Comparison of ENCODE assay signal across 29 cellular contexts in the genomic region with DNA sequence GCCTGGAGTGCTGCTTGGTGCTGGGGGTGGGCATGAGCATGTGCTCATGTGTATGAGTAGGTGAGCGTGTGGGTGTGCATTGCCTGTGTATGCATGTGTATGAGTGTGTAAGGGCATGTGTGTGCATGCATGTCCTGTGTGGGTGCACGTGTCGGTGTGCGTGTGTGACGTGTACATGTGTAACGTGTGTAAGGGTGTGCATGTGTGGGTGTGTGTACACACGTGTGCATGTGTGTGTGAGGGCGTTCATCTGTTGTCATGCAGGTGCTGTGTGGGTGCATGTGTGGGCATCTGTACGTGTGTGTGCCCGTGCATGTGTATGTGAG. TPM values are rescaled to one million over a fixed set of nuclear protein-coding genes. Genes with fewer than 3 reads are reported as not detected.
A peak's percentile ranks its signal among the peaks of the same experiment; 100 is the strongest.
DNase-seq lines count a peak whose midpoint lies in the region; ATAC-seq, FAIRE-seq and TF ChIP-seq lines count a peak whose summit lies in the region.
"Had no signal": no experiment of that assay in that cellular context is flagged by ENCODE, and none has a peak within 500 bp of the region (broad histone marks: within the 10 kb centered on the region; RNA-seq: fewer than 3 reads in every experiment).

No MANE protein-coding gene starts in this region.

- H3K9me3 ChIP-seq in IMR-90 (ENCODE audit: control insufficient read depth, insufficient read depth, low read length) (no peaks in the 10 kb centered on the region), upper lobe of right lung (no peaks in the 10 kb centered on the region)
- H3K9me3 ChIP-seq: body of pancreas, lower lobe of right lung, transverse colon had no signal

- H2BK120ac ChIP-seq in IMR-90 (ENCODE audit: low read depth, low read length): no peak overlapping the region; the same call in 1 of the 2 replicates

- no peak for TF ChIP-seq POLR2A in IMR-90 (IDR thresholded peaks at IDR 0.05; ENCODE audit: low read depth, low read length)

- DNase-seq in IMR-90 (no peak), bronchial epithelial cell (ENCODE audit: low read depth) (no peak), upper lobe of right lung (no peak), NCI-H2029 treated with DMSO at 0.1 percent for 48 hours (lab: John Stamatoyannopoulos, UW) (no peak), UCSD-AML1 (lab: John Stamatoyannopoulos, UW; ENCODE audit: unreplicated experiment) (no peak)
- DNase-seq: activated CD4-positive, alpha-beta memory T cell treated with anti-CD3 and anti-CD28 coated beads, Interleukin-2, amount 10 ng/mL, durations not matched to agents 7 days and 5 days; activated CD4-positive, alpha-beta T cell treated with anti-CD3 and anti-CD28 coated beads for 1 hour; activated CD8-positive, alpha-beta memory T cell treated with anti-CD3 and anti-CD28 coated beads, Interleukin-2, amount 50 U/mL, for 4 hours; activated naive CD4-positive, alpha-beta T cell; body of pancreas; cerebellar nuclear complex; DMS79 treated with DMSO at 0.1 percent for 48 hours; GDM1; hippocampal formation; lower lobe of right lung; NCI-H1092 treated with DMSO at 0.1 percent for 48 hours; NCI-H187; NCI-H510A treated with DMSO at 0.1 percent for 48 hours; NK-92 treated with Interleukin-12 subunit alpha and Interleukin-12 subunit beta, amount 100 ng/mL, for 24 hours; PC-9; SHP77; stimulated activated CD8-positive, alpha-beta memory T cell treated with anti-CD3 and anti-CD28 coated beads, Interleukin-4, amount 100 ng/mL, for 48 hours; T-helper 17 cell; transverse colon had no signal

- peaks cover 23% of the 10 kb centered on the region for H3K9me1 ChIP-seq in IMR-90 (ENCODE audit: insufficient read depth, low read length)

- H3K4me3 ChIP-seq in IMR-90 (ENCODE audit: insufficient read depth, low read depth, low read length) (no peak overlapping the region), bronchial epithelial cell (ENCODE audit: low read depth, low read length) (no peak overlapping the region), upper lobe of right lung (no peak overlapping the region)
- H3K4me3 ChIP-seq: body of pancreas, lower lobe of right lung, PC-9, transverse colon had no signal

- TF ChIP-seq RAD21 in IMR-90 (IDR thresholded peaks at IDR 0.05; ENCODE audit: low read length): no peak

- H3K27ac ChIP-seq in IMR-90 (ENCODE audit: insufficient read depth, low read length) (peak overlapping the region; percentile 26; the same call in 1 of the 2 replicates), upper lobe of right lung (no peak overlapping the region)
- H3K27ac ChIP-seq: body of pancreas, lower lobe of right lung, parathyroid adenoma, PC-9, transverse colon had no signal

- peak overlapping the region; percentile 6; the same call in 1 of the 2 replicates for H4K91ac ChIP-seq in IMR-90 (ENCODE audit: insufficient read depth, low read depth, low read length)

- no peak overlapping the region for H3K4me2 ChIP-seq in IMR-90 (ENCODE audit: low read depth, low read length)
- H3K4me2 ChIP-seq: PC-9 had no signal

- H3K36me3 Mint-ChIP-seq in nephron (ENCODE audit: low read depth): peaks cover 10% of the 10 kb centered on the region

- POLR2A ChIA-PET in IMR-90 (lab: Charles Lee; ENCODE audit: unreplicated experiment): no interaction called here

- ATAC-seq in IMR-90 (ENCODE audit: low read depth) (no peak), upper lobe of right lung (peak; percentile 5), GM19455 (IDR thresholded peaks at IDR 0.05; ENCODE audit: unreplicated experiment) (no peak)
- ATAC-seq: body of pancreas, lower lobe of right lung, T-helper 17 cell had no signal

- no peak overlapping the region for H2BK15ac ChIP-seq in IMR-90 (ENCODE audit: low read depth, low read length)

- H3K27ac Mint-ChIP-seq in nephron: peak overlapping the region in 2 of 3 experiments; percentile 7 to 55
- H3K27ac Mint-ChIP-seq: activated CD4-positive, alpha-beta memory T cell treated with anti-CD3 and anti-CD28 coated beads, Interleukin-2, amount 10 ng/mL, durations not matched to agents 7 days and 5 days; T-helper 17 cell had no signal

- intact Hi-C loops in IMR-90 (cut with micrococcal nuclease): no loop called here
- intact Hi-C loops in upper lobe of right lung (cut with DNase I): no loop called here

- peaks cover 22% of the 10 kb centered on the region for H4K20me1 ChIP-seq in IMR-90 (ENCODE audit: insufficient read depth, low read length)

- FAIRE-seq in bronchial epithelial cell (lab: Jason Lieb, UNC): peak; percentile 94
- FAIRE-seq: endometrium, frontal cortex had no signal

- CTCF ChIA-PET in IMR-90 (lab: Yijun Ruan, JAX): no interaction called here

- dilution Hi-C loops in IMR-90 (cut with HindIII; ENCODE audit: low sequenced_read_pairs, unreplicated experiment): no loop called here

- H2AK5ac ChIP-seq in IMR-90 (ENCODE audit: low read depth, low read length): peak overlapping the region; percentile 58

- H2AK9ac ChIP-seq in IMR-90 (replicated peaks; ENCODE audit: low read depth, low read length, poor library complexity): peak overlapping the region; percentile 89

- H3K56ac ChIP-seq in IMR-90 (ENCODE audit: extremely low read depth, insufficient read depth, low read length): no peak overlapping the region

- H3K4me1 ChIP-seq in IMR-90 (ENCODE audit: control insufficient read depth, insufficient read depth, low read length) (peaks cover 28% of the 10 kb centered on the region), upper lobe of right lung (no peaks in the 10 kb centered on the region)
- H3K4me1 ChIP-seq: parathyroid adenoma had no signal

- in situ Hi-C loops in IMR-90 (cut with MboI; ENCODE audit: low sequenced_read_pairs): no loop called here

- peak overlapping the region; percentile 41 for H3K14ac ChIP-seq in IMR-90 (replicated peaks; ENCODE audit: low read depth, low read length)

- H3K4ac ChIP-seq in IMR-90 (ENCODE audit: low read depth, low read length): peak overlapping the region; percentile 65

- no TSS peak for BruUV-seq in IMR-90 (replicated peaks; lab: Mats Ljungman, UMichigan)

- H3K4me1 Mint-ChIP-seq in nephron: peaks cover 25% of the 10 kb centered on the region
- H3K4me1 Mint-ChIP-seq: activated CD4-positive, alpha-beta memory T cell treated with anti-CD3 and anti-CD28 coated beads, Interleukin-2, amount 10 ng/mL, durations not matched to agents 7 days and 5 days had no signal

- H3K18ac ChIP-seq in IMR-90 (ENCODE audit: low read depth, low read length): no peak overlapping the region

- peak overlapping the region; percentile 74 for H2BK5ac ChIP-seq in IMR-90 (ENCODE audit: low read depth, low read length, poor library complexity, severe bottlenecking)

- H4K5ac ChIP-seq in IMR-90 (ENCODE audit: low read depth, low read length): no peak overlapping the region

- H3K9me3 Mint-ChIP-seq in nephron: no peaks in the 10 kb centered on the region
- H3K9me3 Mint-ChIP-seq: activated CD4-positive, alpha-beta memory T cell treated with anti-CD3 and anti-CD28 coated beads, Interleukin-2, amount 10 ng/mL, durations not matched to agents 7 days and 5 days had no signal

- peaks cover 17 to 57% of the 10 kb centered on the region in 2 experiments for H3K79me1 ChIP-seq in IMR-90 (ENCODE audit: low read depth in 1 of 2, low read length in 2 of 2)

- no peak overlapping the region for H2BK20ac ChIP-seq in IMR-90 (ENCODE audit: low read depth, low read length)

- WGBS in IMR-90 (ENCODE audit: extremely low coverage in 2 of 2, insufficient read length in 1 of 2), 2 experiments: 77% methylated on average over 5 of the region's 10 CpGs; no CpG with 5 or more reads in 1 of the 2 experiments

- no peak overlapping the region for H4K8ac ChIP-seq in IMR-90 (ENCODE audit: low read depth in 2 of 2, low read length in 2 of 2)

- H3K27me3 ChIP-seq in IMR-90 (ENCODE audit: control insufficient read depth, insufficient read depth, low read length) (no peaks in the 10 kb centered on the region), bronchial epithelial cell (ENCODE audit: control insufficient read depth, insufficient read depth, low read length) (no peaks in the 10 kb centered on the region), upper lobe of right lung (no peaks in the 10 kb centered on the region)
- H3K27me3 ChIP-seq: body of pancreas, transverse colon had no signal

- no peak overlapping the region for H3K4me3 Mint-ChIP-seq in nephron
- H3K4me3 Mint-ChIP-seq: activated CD4-positive, alpha-beta memory T cell treated with anti-CD3 and anti-CD28 coated beads, Interleukin-2, amount 10 ng/mL, durations not matched to agents 7 days and 5 days; T-helper 17 cell had no signal

- no peaks in the 10 kb centered on the region for H3K27me3 Mint-ChIP-seq in nephron (ENCODE audit: low read depth)
- H3K27me3 Mint-ChIP-seq: activated CD4-positive, alpha-beta memory T cell treated with anti-CD3 and anti-CD28 coated beads, Interleukin-2, amount 10 ng/mL, durations not matched to agents 7 days and 5 days; T-helper 17 cell had no signal

- no peak overlapping the region for H3K23ac ChIP-seq in IMR-90 (ENCODE audit: low read depth, low read length)

- H3K36me3 ChIP-seq in IMR-90 (ENCODE audit: control insufficient read depth, insufficient read depth, low read length) (peaks cover 48% of the 10 kb centered on the region), bronchial epithelial cell (ENCODE audit: control insufficient read depth, insufficient read depth, low read length) (no peaks in the 10 kb centered on the region), upper lobe of right lung (no peaks in the 10 kb centered on the region)
- H3K36me3 ChIP-seq: transverse colon had no signal

- H3K9ac ChIP-seq in IMR-90 (ENCODE audit: low read depth, low read length): no peak overlapping the region
- H3K9ac ChIP-seq: parathyroid adenoma had no signal

- TF ChIP-seq CTCF in IMR-90 (conservative IDR thresholded peaks at IDR 0.05; ENCODE audit: low read depth, low read length) (no peak), bronchial epithelial cell (IDR thresholded peaks at IDR 0.05; ENCODE audit: insufficient read depth, low read length, severe bottlenecking) (no peak), nephron (IDR thresholded peaks at IDR 0.05; ENCODE audit: unreplicated experiment in 3 of 3) (no peak), upper lobe of right lung (IDR thresholded peaks at IDR 0.05) (no peak)

- H2AFZ ChIP-seq in IMR-90 (replicated peaks; ENCODE audit: low read length, poor library complexity): no peak overlapping the region
- H2AFZ ChIP-seq: parathyroid adenoma, PC-9 had no signal

TF ChIP-seq in IMR-90, 13 proteins besides CTCF, POLR2A, EP300 and RAD21 (continues in another document):
- TF ChIP-seq, protein P1, sequence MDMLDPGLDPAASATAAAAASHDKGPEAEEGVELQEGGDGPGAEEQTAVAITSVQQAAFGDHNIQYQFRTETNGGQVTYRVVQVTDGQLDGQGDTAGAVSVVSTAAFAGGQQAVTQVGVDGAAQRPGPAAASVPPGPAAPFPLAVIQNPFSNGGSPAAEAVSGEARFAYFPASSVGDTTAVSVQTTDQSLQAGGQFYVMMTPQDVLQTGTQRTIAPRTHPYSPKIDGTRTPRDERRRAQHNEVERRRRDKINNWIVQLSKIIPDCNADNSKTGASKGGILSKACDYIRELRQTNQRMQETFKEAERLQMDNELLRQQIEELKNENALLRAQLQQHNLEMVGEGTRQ (IDR thresholded peaks at IDR 0.05; ENCODE audit: low read depth, low read length): no peak
- TF ChIP-seq SMC3 (IDR thresholded peaks at IDR 0.05; ENCODE audit: low read depth, low read length): no peak

RNA-seq across cellular contexts. Expression of a gene that starts 30.3 kb away (rescaled TPM):
- total RNA-seq in IMR-90 (2012; rRNA removed): 7.7 and 8.9 TPM in 2 replicates
- 36.6 and 38.2 TPM in 2 replicates for polyA plus RNA-seq in IMR-90 (2012; rRNA removed)
- 36.5 and 56.4 TPM in 2 replicates for polyA plus RNA-seq in IMR-90 (2012; cell fraction: cytosol; rRNA removed)
- polyA plus RNA-seq in IMR-90 (2012; cell fraction: nucleus; rRNA removed; ENCODE audit: low replicate concordance): 38.9 and 55.0 TPM in 2 replicates
- total RNA-seq in bronchial epithelial cell: 1.3 and 2.4 TPM in 2 replicates
- total RNA-seq in upper lobe of right lung: 58.8 TPM
